ENCODE assay signal across 1 cellular context in the genomic region with DNA sequence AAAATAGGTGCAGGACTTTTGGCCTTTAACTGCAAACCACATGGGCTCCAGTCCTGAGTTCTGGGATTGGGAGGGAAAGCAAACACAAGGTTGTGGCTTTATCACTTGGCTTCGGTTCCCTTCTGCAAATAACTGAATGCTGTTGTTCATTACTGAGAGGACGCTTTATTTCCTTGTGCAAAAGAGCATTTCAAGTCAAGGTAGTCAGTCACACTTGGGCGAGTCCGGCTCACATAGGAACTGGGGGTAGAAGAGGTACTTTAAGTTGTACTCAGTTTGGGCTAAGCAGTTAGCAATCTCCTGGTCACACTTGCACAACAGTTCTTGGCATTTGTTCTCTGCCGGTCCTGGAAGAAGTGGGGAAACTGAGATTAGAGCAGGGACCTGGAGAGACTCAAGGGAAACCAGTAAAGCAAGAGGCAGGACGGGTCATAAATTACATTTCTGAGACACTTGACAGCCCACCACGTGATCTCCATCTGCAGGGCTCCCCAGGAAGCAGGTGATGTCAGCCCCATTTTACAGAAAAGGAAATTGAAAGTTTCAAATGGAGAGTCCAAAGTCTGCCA.
A peak's percentile ranks its signal among the peaks of the same experiment; 100 is the strongest.
TF ChIP-seq lines count a peak whose summit lies in the region.

No MANE protein-coding gene starts in this region.

TF ChIP-seq in HepG2, 621 proteins besides CTCF, POLR2A, EP300 and RAD21:
- TF ChIP-seq, protein P1, sequence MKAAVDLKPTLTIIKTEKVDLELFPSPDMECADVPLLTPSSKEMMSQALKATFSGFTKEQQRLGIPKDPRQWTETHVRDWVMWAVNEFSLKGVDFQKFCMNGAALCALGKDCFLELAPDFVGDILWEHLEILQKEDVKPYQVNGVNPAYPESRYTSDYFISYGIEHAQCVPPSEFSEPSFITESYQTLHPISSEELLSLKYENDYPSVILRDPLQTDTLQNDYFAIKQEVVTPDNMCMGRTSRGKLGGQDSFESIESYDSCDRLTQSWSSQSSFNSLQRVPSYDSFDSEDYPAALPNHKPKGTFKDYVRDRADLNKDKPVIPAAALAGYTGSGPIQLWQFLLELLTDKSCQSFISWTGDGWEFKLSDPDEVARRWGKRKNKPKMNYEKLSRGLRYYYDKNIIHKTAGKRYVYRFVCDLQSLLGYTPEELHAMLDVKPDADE (CRISPR knock-in tag; IDR thresholded peaks at IDR 0.05) = 0 out of 2 replicates have a peak, but pooled peaks have one; percentile 23
- TF ChIP-seq ZNF781 (CRISPR knock-in tag; IDR thresholded peaks at IDR 0.05; ENCODE audit: borderline replicate concordance, not compliant biosample characterization) (no peak), ZNF501 (CRISPR knock-in tag; IDR thresholded peaks at IDR 0.05) (0 out of 2 replicates have a peak, but pooled peaks have one; percentile 38), POLR2G (IDR thresholded peaks at IDR 0.05; ENCODE audit: low read depth, low read length) (0 out of 2 replicates have a peak, but pooled peaks have one; percentile 19), ZNF264 (CRISPR knock-in tag; IDR thresholded peaks at IDR 0.05) (0 out of 2 replicates have a peak, but pooled peaks have one; percentile 44), ZNF180 (CRISPR knock-in tag; IDR thresholded peaks at IDR 0.05; ENCODE audit: borderline replicate concordance, low read depth) (peak; percentile 62; the same call in 1 of the 2 replicates), RAD51 (IDR thresholded peaks at IDR 0.05; ENCODE audit: borderline replicate concordance) (peak; percentile 13; the same call in 1 of the 2 replicates), ZNF629 (CRISPR knock-in tag; conservative IDR thresholded peaks at IDR 0.05) (peak; percentile 49), KDM2A (CRISPR knock-in tag; IDR thresholded peaks at IDR 0.05; ENCODE audit: borderline replicate concordance, low read depth) (0 out of 2 replicates have a peak, but pooled peaks have one; percentile 25), NFE2L2 (IDR thresholded peaks at IDR 0.05; ENCODE audit: low read length) (no peak), SP1 (IDR thresholded peaks at IDR 0.05) (no peak), SP1 (CRISPR knock-in tag; IDR thresholded peaks at IDR 0.05) (0 out of 2 replicates have a peak, but pooled peaks have one; percentile 16)
- TF ChIP-seq, protein P2, sequence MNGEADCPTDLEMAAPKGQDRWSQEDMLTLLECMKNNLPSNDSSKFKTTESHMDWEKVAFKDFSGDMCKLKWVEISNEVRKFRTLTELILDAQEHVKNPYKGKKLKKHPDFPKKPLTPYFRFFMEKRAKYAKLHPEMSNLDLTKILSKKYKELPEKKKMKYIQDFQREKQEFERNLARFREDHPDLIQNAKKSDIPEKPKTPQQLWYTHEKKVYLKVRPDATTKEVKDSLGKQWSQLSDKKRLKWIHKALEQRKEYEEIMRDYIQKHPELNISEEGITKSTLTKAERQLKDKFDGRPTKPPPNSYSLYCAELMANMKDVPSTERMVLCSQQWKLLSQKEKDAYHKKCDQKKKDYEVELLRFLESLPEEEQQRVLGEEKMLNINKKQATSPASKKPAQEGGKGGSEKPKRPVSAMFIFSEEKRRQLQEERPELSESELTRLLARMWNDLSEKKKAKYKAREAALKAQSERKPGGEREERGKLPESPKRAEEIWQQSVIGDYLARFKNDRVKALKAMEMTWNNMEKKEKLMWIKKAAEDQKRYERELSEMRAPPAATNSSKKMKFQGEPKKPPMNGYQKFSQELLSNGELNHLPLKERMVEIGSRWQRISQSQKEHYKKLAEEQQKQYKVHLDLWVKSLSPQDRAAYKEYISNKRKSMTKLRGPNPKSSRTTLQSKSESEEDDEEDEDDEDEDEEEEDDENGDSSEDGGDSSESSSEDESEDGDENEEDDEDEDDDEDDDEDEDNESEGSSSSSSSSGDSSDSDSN (CRISPR knock-in tag; IDR thresholded peaks at IDR 0.05) = no peak
- TF ChIP-seq, protein P3, sequence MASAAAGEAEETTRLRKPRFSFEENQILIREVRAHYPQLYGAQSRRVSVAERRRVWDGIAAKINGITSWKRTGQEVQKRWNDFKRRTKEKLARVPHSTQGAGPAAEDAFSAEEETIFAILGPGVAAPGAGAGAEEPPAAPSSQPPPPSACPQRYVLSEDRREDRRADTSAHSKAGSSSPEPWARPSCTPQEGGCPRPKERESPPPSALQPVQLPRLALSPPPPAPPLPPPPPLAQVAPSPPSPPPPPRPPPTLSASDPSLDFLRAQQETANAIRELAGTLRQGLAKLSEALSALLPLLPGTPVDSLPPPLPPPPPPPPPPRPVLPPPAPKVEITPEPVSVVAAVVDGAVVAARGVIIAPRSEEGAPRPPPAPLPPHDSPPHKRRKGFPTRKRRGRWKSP (CRISPR knock-in tag; IDR thresholded peaks at IDR 0.05) = 0 out of 2 replicates have a peak, but pooled peaks have one; percentile 35
- TF ChIP-seq, protein P4, sequence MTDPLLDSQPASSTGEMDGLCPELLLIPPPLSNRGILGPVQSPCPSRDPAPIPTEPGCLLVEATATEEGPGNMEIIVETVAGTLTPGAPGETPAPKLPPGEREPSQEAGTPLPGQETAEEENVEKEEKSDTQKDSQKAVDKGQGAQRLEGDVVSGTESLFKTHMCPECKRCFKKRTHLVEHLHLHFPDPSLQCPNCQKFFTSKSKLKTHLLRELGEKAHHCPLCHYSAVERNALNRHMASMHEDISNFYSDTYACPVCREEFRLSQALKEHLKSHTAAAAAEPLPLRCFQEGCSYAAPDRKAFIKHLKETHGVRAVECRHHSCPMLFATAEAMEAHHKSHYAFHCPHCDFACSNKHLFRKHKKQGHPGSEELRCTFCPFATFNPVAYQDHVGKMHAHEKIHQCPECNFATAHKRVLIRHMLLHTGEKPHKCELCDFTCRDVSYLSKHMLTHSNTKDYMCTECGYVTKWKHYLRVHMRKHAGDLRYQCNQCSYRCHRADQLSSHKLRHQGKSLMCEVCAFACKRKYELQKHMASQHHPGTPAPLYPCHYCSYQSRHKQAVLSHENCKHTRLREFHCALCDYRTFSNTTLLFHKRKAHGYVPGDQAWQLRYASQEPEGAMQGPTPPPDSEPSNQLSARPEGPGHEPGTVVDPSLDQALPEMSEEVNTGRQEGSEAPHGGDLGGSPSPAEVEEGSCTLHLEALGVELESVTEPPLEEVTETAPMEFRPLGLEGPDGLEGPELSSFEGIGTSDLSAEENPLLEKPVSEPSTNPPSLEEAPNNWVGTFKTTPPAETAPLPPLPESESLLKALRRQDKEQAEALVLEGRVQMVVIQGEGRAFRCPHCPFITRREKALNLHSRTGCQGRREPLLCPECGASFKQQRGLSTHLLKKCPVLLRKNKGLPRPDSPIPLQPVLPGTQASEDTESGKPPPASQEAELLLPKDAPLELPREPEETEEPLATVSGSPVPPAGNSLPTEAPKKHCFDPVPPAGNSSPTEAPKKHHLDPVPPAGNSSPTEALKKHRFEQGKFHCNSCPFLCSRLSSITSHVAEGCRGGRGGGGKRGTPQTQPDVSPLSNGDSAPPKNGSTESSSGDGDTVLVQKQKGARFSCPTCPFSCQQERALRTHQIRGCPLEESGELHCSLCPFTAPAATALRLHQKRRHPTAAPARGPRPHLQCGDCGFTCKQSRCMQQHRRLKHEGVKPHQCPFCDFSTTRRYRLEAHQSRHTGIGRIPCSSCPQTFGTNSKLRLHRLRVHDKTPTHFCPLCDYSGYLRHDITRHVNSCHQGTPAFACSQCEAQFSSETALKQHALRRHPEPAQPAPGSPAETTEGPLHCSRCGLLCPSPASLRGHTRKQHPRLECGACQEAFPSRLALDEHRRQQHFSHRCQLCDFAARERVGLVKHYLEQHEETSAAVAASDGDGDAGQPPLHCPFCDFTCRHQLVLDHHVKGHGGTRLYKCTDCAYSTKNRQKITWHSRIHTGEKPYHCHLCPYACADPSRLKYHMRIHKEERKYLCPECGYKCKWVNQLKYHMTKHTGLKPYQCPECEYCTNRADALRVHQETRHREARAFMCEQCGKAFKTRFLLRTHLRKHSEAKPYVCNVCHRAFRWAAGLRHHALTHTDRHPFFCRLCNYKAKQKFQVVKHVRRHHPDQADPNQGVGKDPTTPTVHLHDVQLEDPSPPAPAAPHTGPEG (CRISPR knock-in tag; IDR thresholded peaks at IDR 0.05) = 0 out of 2 replicates have a peak, but pooled peaks have one; percentile 56
- TF ChIP-seq, protein P5, sequence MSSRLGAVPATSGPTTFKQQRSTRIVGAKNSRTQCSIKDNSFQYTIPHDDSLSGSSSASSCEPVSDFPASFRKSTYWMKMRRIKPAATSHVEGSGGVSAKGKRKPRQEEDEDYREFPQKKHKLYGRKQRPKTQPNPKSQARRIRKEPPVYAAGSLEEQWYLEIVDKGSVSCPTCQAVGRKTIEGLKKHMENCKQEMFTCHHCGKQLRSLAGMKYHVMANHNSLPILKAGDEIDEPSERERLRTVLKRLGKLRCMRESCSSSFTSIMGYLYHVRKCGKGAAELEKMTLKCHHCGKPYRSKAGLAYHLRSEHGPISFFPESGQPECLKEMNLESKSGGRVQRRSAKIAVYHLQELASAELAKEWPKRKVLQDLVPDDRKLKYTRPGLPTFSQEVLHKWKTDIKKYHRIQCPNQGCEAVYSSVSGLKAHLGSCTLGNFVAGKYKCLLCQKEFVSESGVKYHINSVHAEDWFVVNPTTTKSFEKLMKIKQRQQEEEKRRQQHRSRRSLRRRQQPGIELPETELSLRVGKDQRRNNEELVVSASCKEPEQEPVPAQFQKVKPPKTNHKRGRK (CRISPR knock-in tag; IDR thresholded peaks at IDR 0.05) = no peak
- TF ChIP-seq, protein P6, sequence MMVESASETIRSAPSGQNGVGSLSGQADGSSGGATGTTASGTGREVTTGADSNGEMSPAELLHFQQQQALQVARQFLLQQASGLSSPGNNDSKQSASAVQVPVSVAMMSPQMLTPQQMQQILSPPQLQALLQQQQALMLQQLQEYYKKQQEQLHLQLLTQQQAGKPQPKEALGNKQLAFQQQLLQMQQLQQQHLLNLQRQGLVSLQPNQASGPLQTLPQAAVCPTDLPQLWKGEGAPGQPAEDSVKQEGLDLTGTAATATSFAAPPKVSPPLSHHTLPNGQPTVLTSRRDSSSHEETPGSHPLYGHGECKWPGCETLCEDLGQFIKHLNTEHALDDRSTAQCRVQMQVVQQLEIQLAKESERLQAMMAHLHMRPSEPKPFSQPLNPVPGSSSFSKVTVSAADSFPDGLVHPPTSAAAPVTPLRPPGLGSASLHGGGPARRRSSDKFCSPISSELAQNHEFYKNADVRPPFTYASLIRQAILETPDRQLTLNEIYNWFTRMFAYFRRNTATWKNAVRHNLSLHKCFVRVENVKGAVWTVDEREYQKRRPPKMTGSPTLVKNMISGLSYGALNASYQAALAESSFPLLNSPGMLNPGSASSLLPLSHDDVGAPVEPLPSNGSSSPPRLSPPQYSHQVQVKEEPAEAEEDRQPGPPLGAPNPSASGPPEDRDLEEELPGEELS (CRISPR knock-in tag; IDR thresholded peaks at IDR 0.05) = 0 out of 2 replicates have a peak, but pooled peaks have one; percentile 15
- TF ChIP-seq, protein P7, sequence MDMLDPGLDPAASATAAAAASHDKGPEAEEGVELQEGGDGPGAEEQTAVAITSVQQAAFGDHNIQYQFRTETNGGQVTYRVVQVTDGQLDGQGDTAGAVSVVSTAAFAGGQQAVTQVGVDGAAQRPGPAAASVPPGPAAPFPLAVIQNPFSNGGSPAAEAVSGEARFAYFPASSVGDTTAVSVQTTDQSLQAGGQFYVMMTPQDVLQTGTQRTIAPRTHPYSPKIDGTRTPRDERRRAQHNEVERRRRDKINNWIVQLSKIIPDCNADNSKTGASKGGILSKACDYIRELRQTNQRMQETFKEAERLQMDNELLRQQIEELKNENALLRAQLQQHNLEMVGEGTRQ (IDR thresholded peaks at IDR 0.05; ENCODE audit: low read depth, low read length) = peak; percentile 41
- TF ChIP-seq, protein P7 (CRISPR knock-in tag; IDR thresholded peaks at IDR 0.05; ENCODE audit: borderline replicate concordance) = no peak; the same call in 1 of the 2 replicates
